In the genomic region with DNA sequence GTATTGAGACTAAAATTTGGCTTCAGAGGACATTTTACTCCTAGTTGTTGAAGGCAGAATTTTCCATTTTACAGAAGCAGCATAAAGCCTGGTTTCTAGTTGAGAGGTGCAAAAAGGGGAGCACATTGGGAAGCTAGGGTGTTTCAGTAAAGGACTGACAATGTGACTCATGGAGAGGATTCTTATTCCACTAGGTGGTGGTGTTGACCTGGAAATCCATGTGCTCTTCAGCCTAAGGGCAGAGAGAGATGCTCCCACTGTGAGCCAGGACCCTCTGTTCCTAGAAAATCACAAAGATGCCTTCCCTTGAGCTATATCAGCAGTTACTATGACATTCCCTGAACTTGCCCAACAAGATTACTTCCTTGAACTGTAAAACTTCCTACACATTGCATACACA, we compare ENCODE assay signal across 9 cellular contexts.
DNase-seq lines count a peak whose midpoint lies in the region; ATAC-seq and TF ChIP-seq lines count a peak whose summit lies in the region.
"Had no signal": no experiment of that assay in that cellular context is flagged by ENCODE, and none has a peak within 500 bp of the region (broad histone marks: within the 10 kb centered on the region; RNA-seq: fewer than 3 reads in every experiment).

No MANE protein-coding gene starts in this region.

- H3K27me3 ChIP-seq in spleen (replicated peaks in 1 of 7) = no peaks in the 10 kb centered on the region

- peaks cover 0 to 17% (median 0%) of the 10 kb centered on the region in 8 donors for H3K9me3 ChIP-seq in spleen

- intact Hi-C loops in spleen (cut with DNase I; ENCODE audit: low total_unique reads) = no loop called here

- no peak overlapping the region for H3K27ac ChIP-seq in spleen

- H3K4me3 ChIP-seq in epithelial cell of esophagus (ENCODE audit: low read length) (no peak overlapping the region), spleen (no peak overlapping the region)
- H3K4me3 ChIP-seq: lung had no signal

- DNase-seq in NCI-H82 (lab: John Stamatoyannopoulos, UW) (peak; percentile 43), NCI-H82 treated with DMSO at 0.1 percent for 48 hours (lab: John Stamatoyannopoulos, UW; ENCODE audit: unreplicated experiment) (no peak), NCI-H1092 (lab: John Stamatoyannopoulos, UW) (peak; percentile 31), epithelial cell of esophagus (ENCODE audit: low read depth) (peak; percentile 62), superior temporal gyrus (ENCODE audit: extremely low spot score) (peak; percentile 56), spleen (no peak)
- no peak for DNase-seq in stimulated activated CD4-positive, alpha-beta T cell treated with anti-CD3 and anti-CD28 coated beads, Interleukin-2, amount 100 ng/mL, for 48 hours

- TF ChIP-seq POLR2A in spleen (IDR thresholded peaks at IDR 0.05) = no peak

- peak; percentile 59 for TF ChIP-seq CTCF in epithelial cell of esophagus (IDR thresholded peaks at IDR 0.05; ENCODE audit: insufficient read depth, low read depth, low read length, missing control alignments)
- no peak for TF ChIP-seq CTCF in spleen (IDR thresholded peaks at IDR 0.05 in 8 of 11, conservative IDR thresholded peaks at IDR 0.05 in 3 of 11)

- H3K36me3 ChIP-seq in spleen = no peaks in the 10 kb centered on the region

- no peaks in the 10 kb centered on the region for H3K4me1 ChIP-seq in spleen

- ATAC-seq in GM19035 (IDR thresholded peaks at IDR 0.05; ENCODE audit: unreplicated experiment) = no peak

Comparison
In these comparisons a context has a peak if more than half of its experiments do, and no peak if none do; other contexts are left out.
1. DNase-seq: peak in NCI-H82 (single experiment), NCI-H1092 (single experiment), epithelial cell of esophagus (single experiment) and superior temporal gyrus (single experiment); none in NCI-H82 treated with DMSO at 0.1 percent for 48 hours (single experiment), spleen (single experiment) and stimulated activated CD4-positive, alpha-beta T cell treated with anti-CD3 and anti-CD28 coated beads, Interleukin-2, amount 100 ng/mL, for 48 hours (0 of 2).